Comparison of ENCODE assay signal across 8 cellular contexts in the genomic region with DNA sequence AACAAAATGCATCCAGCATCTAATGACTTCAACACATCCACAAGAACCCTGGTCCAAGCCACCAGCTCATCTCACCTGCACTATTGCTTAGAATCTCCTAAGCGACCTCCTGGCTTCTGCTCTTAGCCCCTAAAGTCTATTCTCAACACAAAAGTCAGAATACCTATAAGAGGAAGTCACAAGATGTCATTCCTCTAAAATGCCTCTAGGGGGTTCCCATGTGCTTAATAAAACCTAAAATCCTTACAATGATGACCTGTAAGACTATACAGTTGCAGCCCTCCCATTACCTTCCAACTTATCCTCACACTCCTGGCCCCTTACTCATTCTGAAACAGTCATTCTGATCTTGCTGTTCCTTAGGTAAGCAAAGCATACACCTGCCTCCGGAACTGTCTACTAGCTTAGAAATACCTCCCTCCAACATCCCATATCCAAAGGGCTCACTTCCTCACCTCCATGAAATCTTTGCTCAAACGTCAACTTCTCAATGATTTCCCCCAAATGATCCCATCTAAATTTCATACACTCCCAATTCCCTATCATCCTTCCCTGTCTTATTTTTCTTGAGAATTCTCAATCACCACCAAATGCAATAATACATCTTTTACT. TPM values are rescaled to one million over a fixed set of nuclear protein-coding genes. Genes with fewer than 3 reads are reported as not detected.
DNase-seq lines count a peak whose midpoint lies in the region; ATAC-seq and TF ChIP-seq lines count a peak whose summit lies in the region.

No MANE protein-coding gene starts in this region.

- H3K4me2 ChIP-seq in PC-9 = no peak overlapping the region

- no peaks in the 10 kb centered on the region for H3K9me2 ChIP-seq in PC-9 (ENCODE audit: insufficient read depth)

- H3K27ac Mint-ChIP-seq in endothelial cell (ENCODE audit: unreplicated experiment) = no peak overlapping the region
- no peak overlapping the region for H3K27ac Mint-ChIP-seq in natural killer cell treated with Interleukin-12 subunit alpha and Interleukin-12 subunit beta and Interleukin-15 and Interleukin-18, amount 100 ng/mL, for 72 hours
- H3K27ac Mint-ChIP-seq in activated CD4-positive, alpha-beta memory T cell treated with anti-CD3 and anti-CD28 coated beads for 36 hours = no peak overlapping the region

- no TSS peak for BruUV-seq in PC-9 (replicated peaks; lab: Mats Ljungman, UMichigan)

- H3K27me3 Mint-ChIP-seq in endothelial cell (ENCODE audit: unreplicated experiment) = peaks cover 7% of the 10 kb centered on the region
- H3K27me3 Mint-ChIP-seq in natural killer cell treated with Interleukin-12 subunit alpha and Interleukin-12 subunit beta and Interleukin-15 and Interleukin-18, amount 100 ng/mL, for 72 hours = peaks cover 24 to 39% of the 10 kb centered on the region in 2 donors
- peaks cover 9% of the 10 kb centered on the region for H3K27me3 Mint-ChIP-seq in activated CD4-positive, alpha-beta memory T cell treated with anti-CD3 and anti-CD28 coated beads for 36 hours

- H3K4me1 Mint-ChIP-seq in endothelial cell (ENCODE audit: unreplicated experiment) = peaks cover 15% of the 10 kb centered on the region
- H3K4me1 Mint-ChIP-seq in natural killer cell treated with Interleukin-12 subunit alpha and Interleukin-12 subunit beta and Interleukin-15 and Interleukin-18, amount 100 ng/mL, for 72 hours (ENCODE audit: low read depth in 2 of 2) = no peaks in the 10 kb centered on the region
- no peaks in the 10 kb centered on the region for H3K4me1 Mint-ChIP-seq in activated CD4-positive, alpha-beta memory T cell treated with anti-CD3 and anti-CD28 coated beads for 36 hours (ENCODE audit: low read depth)

- H3K4me3 ChIP-seq in PC-9 = no peak overlapping the region

- H2AFZ ChIP-seq in PC-9 = no peak overlapping the region

- CTCF ChIA-PET in PC-9 (lab: Charles Lee) = interaction anchor here (0.6 kb wide), 1 partner anchor 8 kb away, joined by 3 read pairs; no protein-coding TSS in a partner anchor
- CTCF ChIA-PET in activated CD4-positive, alpha-beta memory T cell treated with anti-CD3 and anti-CD28 coated beads for 36 hours (lab: Charles Lee) = interaction anchor here (0.6 to 2.6 kb wide), 12 partner anchors 8 to 235 kb away, joined by 3 to 24 read pairs (median 3); a partner anchor contains a TSS

- no peak overlapping the region for H3K27ac ChIP-seq in PC-9

- H3K4me1 ChIP-seq in PC-9 (replicated peaks; ENCODE audit: insufficient read depth) = peaks cover 20% of the 10 kb centered on the region

- ATAC-seq in GM19351 (IDR thresholded peaks at IDR 0.05; ENCODE audit: unreplicated experiment) (peak; percentile 92), HG03520 (IDR thresholded peaks at IDR 0.05; ENCODE audit: unreplicated experiment) (peak; percentile 86), GM19324 (IDR thresholded peaks at IDR 0.05; ENCODE audit: low FRiP score, unreplicated experiment) (no peak)
- peak; percentile 58 to 59 for ATAC-seq in natural killer cell treated with Interleukin-12 subunit alpha and Interleukin-12 subunit beta and Interleukin-15 and Interleukin-18, amount 100 ng/mL, for 72 hours

- peak; percentile 80 for TF ChIP-seq CTCF in PC-9 (conservative IDR thresholded peaks at IDR 0.05)
- peak; percentile 69 for TF ChIP-seq CTCF in endothelial cell (IDR thresholded peaks at IDR 0.05; ENCODE audit: unreplicated experiment)

- H3K79me2 ChIP-seq in PC-9 (ENCODE audit: low read depth) = no peaks in the 10 kb centered on the region

- no peaks in the 10 kb centered on the region for H3K9me3 Mint-ChIP-seq in endothelial cell (ENCODE audit: unreplicated experiment)
- no peaks in the 10 kb centered on the region for H3K9me3 Mint-ChIP-seq in natural killer cell treated with Interleukin-12 subunit alpha and Interleukin-12 subunit beta and Interleukin-15 and Interleukin-18, amount 100 ng/mL, for 72 hours
- no peaks in the 10 kb centered on the region for H3K9me3 Mint-ChIP-seq in activated CD4-positive, alpha-beta memory T cell treated with anti-CD3 and anti-CD28 coated beads for 36 hours

- no peaks in the 10 kb centered on the region; the same call in 1 of the 2 replicates for H3F3A ChIP-seq in PC-9 (ENCODE audit: insufficient read depth, low read depth)

- POLR2A ChIA-PET in PC-9 (lab: Charles Lee; ENCODE audit: unreplicated experiment) = no interaction called here
- POLR2A ChIA-PET in activated CD4-positive, alpha-beta memory T cell treated with anti-CD3 and anti-CD28 coated beads for 36 hours (lab: Charles Lee) = no interaction called here

- H3K27me3 ChIP-seq in PC-9 (ENCODE audit: insufficient read depth, low read depth) = no peaks in the 10 kb centered on the region

- DNase-seq in DMS53 treated with DMSO at 0.1 percent for 48 hours (lab: John Stamatoyannopoulos, UW; ENCODE audit: unreplicated experiment) (peak; percentile 52), PC-9 (no peak), endothelial cell (ENCODE audit: low spot score) (no peak)
- no peak for DNase-seq in natural killer cell treated with Interleukin-12 subunit alpha and Interleukin-12 subunit beta and Interleukin-15 and Interleukin-18, amount 100 ng/mL, for 72 hours (ENCODE audit: low spot score)
- DNase-seq in activated CD4-positive, alpha-beta memory T cell treated with anti-CD3 and anti-CD28 coated beads for 36 hours = no peak

- H3K9me3 ChIP-seq in PC-9 (ENCODE audit: insufficient read depth, low read depth) = no peaks in the 10 kb centered on the region

- no peak overlapping the region for H3K4me3 Mint-ChIP-seq in endothelial cell (ENCODE audit: unreplicated experiment)
- H3K4me3 Mint-ChIP-seq in natural killer cell treated with Interleukin-12 subunit alpha and Interleukin-12 subunit beta and Interleukin-15 and Interleukin-18, amount 100 ng/mL, for 72 hours = no peak overlapping the region
- no peak overlapping the region for H3K4me3 Mint-ChIP-seq in activated CD4-positive, alpha-beta memory T cell treated with anti-CD3 and anti-CD28 coated beads for 36 hours

- H3K36me3 Mint-ChIP-seq in endothelial cell (ENCODE audit: low read depth, unreplicated experiment) = peaks cover 6% of the 10 kb centered on the region
- no peaks in the 10 kb centered on the region for H3K36me3 Mint-ChIP-seq in natural killer cell treated with Interleukin-12 subunit alpha and Interleukin-12 subunit beta and Interleukin-15 and Interleukin-18, amount 100 ng/mL, for 72 hours
- H3K36me3 Mint-ChIP-seq in activated CD4-positive, alpha-beta memory T cell treated with anti-CD3 and anti-CD28 coated beads for 36 hours = no peaks in the 10 kb centered on the region

- H4K20me1 ChIP-seq in PC-9 (ENCODE audit: insufficient read depth) = no peaks in the 10 kb centered on the region

- H3K36me3 ChIP-seq in PC-9 (ENCODE audit: low read depth) = no peaks in the 10 kb centered on the region

- intact Hi-C loops in PC-9 (cut with micrococcal nuclease; ENCODE audit: unreplicated experiment) = loop anchor here (2.0 kb wide), 1 partner anchor 126 kb away; no protein-coding TSS in a partner anchor
- intact Hi-C loops in activated CD4-positive, alpha-beta memory T cell treated with anti-CD3 and anti-CD28 coated beads for 36 hours (cut with micrococcal nuclease) = loop anchor here (1.0 kb wide), 2 partner anchors 105 to 126 kb away; no protein-coding TSS in a partner anchor

RNA-seq across cellular contexts. Expression of a gene that starts 10.0 kb away (rescaled TPM):
- total RNA-seq in PC-9 (2021) = 0.43 and 1.2 TPM in 2 replicates
- 19.3 TPM for total RNA-seq in endothelial cell (ENCODE audit: unreplicated experiment)
- under 1 TPM; 0.45 to 0.53 TPM for total RNA-seq in natural killer cell treated with Interleukin-12 subunit alpha and Interleukin-12 subunit beta and Interleukin-15 and Interleukin-18, amount 100 ng/mL, for 72 hours
- total RNA-seq in activated CD4-positive, alpha-beta memory T cell treated with anti-CD3 and anti-CD28 coated beads for 36 hours = 1 to 10 TPM in 1 of 2 experiments, under 1 TPM in 1; 0.86 to 1.5 TPM

RNA-seq across cellular contexts. Expression of a gene that starts 11.0 kb away (rescaled TPM):
- total RNA-seq in PC-9 (2021) = 15.0 and 15.7 TPM in 2 replicates
- total RNA-seq in endothelial cell (ENCODE audit: unreplicated experiment) = 44.7 TPM
- 10 to 100 TPM; 31.8 to 39.8 TPM for total RNA-seq in natural killer cell treated with Interleukin-12 subunit alpha and Interleukin-12 subunit beta and Interleukin-15 and Interleukin-18, amount 100 ng/mL, for 72 hours
- total RNA-seq in activated CD4-positive, alpha-beta memory T cell treated with anti-CD3 and anti-CD28 coated beads for 36 hours = 10 to 100 TPM; 19.0 to 19.5 TPM

RNA-seq across cellular contexts. Expression of a gene that starts 23.3 kb away (rescaled TPM):
- total RNA-seq in PC-9 (2021) (5.8 and 11.4 TPM in 2 replicates), endothelial cell (ENCODE audit: unreplicated experiment) (16.8 TPM)
- total RNA-seq in natural killer cell treated with Interleukin-12 subunit alpha and Interleukin-12 subunit beta and Interleukin-15 and Interleukin-18, amount 100 ng/mL, for 72 hours = 10 to 100 TPM; 11.1 to 11.6 TPM
- 1 to 10 TPM; 6.2 to 6.6 TPM for total RNA-seq in activated CD4-positive, alpha-beta memory T cell treated with anti-CD3 and anti-CD28 coated beads for 36 hours
